In genomic region chr11:60104471-60105140, GRCh38 we compare ENCODE assay signal across 13 cellular contexts. TPM values are rescaled to one million over a fixed set of nuclear protein-coding genes. Genes with fewer than 3 reads are reported as not detected.
"Had no signal": no experiment of that assay in that cellular context is flagged by ENCODE, and none has a peak within 500 bp of the region (broad histone marks: within the 10 kb centered on the region; RNA-seq: fewer than 3 reads in every experiment).

No MANE protein-coding gene starts in this region.

RNA-seq across cellular contexts. Expression of gene MS4A2, which starts 16.1 kb away (rescaled TPM):
- total RNA-seq: activated B cell treated with CpG ODN at 0.5 μM for 24 hours; activated CD8-positive, alpha-beta T cell treated with anti-CD3 and anti-CD28 coated beads for 36 hours; activated T-cell treated with anti-CD3 and anti-CD28 coated beads, Interleukin-2, amount 50 U/mL, for 4 hours; activated T-helper 17 cell treated with anti-CD3 and anti-CD28 coated beads, Interleukin-2, amount 50 U/mL, for 72 hours; astrocyte; bronchial epithelial cell; cerebellum; dorsolateral prefrontal cortex; endodermal cell; epithelial cell of proximal tubule; foreskin keratinocyte had no signal
- polyA plus RNA-seq: foreskin keratinocyte had no signal

RNA-seq across cellular contexts. Expression of gene MS4A3, which starts 48.1 kb away (rescaled TPM):
- total RNA-seq: activated B cell treated with CpG ODN at 0.5 μM for 24 hours; activated CD8-positive, alpha-beta T cell treated with anti-CD3 and anti-CD28 coated beads for 36 hours; activated T-cell treated with anti-CD3 and anti-CD28 coated beads, Interleukin-2, amount 50 U/mL, for 4 hours; activated T-helper 17 cell treated with anti-CD3 and anti-CD28 coated beads, Interleukin-2, amount 50 U/mL, for 72 hours; astrocyte; bronchial epithelial cell; endodermal cell; epithelial cell of proximal tubule; esophagus muscularis mucosa; foreskin keratinocyte; gastrocnemius medialis had no signal
- polyA plus RNA-seq: foreskin keratinocyte had no signal
